In genomic region chr19:17471410-17472125, GRCh38 we compare ENCODE assay signal across 10 cellular contexts. TPM values are rescaled to one million over a fixed set of nuclear protein-coding genes. Genes with fewer than 3 reads are reported as not detected.
DNase-seq lines count a peak whose midpoint lies in the region; ATAC-seq and TF ChIP-seq lines count a peak whose summit lies in the region.
"Had no signal": no experiment of that assay in that cellular context is flagged by ENCODE, and none has a peak within 500 bp of the region (broad histone marks: within the 10 kb centered on the region; RNA-seq: fewer than 3 reads in every experiment).

No MANE protein-coding gene starts in this region.

- peak overlapping the region; percentile 0 for H3K27ac Mint-ChIP-seq in chondrocyte (ENCODE audit: unreplicated experiment)
- H3K27ac Mint-ChIP-seq in natural killer cell treated with Interleukin-12 subunit alpha and Interleukin-12 subunit beta and Interleukin-15 and Interleukin-18, amount 100 ng/mL, for 72 hours: peak overlapping the region; percentile 32 to 61

- DNase-seq in LNCaP clone FGC (ENCODE audit: low read depth) (no peak), chondrocyte (ENCODE audit: low spot score) (no peak), germinal center (ENCODE audit: low spot score) (no peak), DMS114 treated with DMSO at 0.1 percent for 48 hours (lab: John Stamatoyannopoulos, UW; ENCODE audit: unreplicated experiment) (no peak)
- DNase-seq in natural killer cell treated with Interleukin-12 subunit alpha and Interleukin-12 subunit beta and Interleukin-15 and Interleukin-18, amount 100 ng/mL, for 72 hours (ENCODE audit: low spot score): no peak
- DNase-seq in activated effector memory CD4-positive, alpha-beta T cell treated with Interleukin-2 at 50 U/mL for 16 hours: no peak

- H3K4me2 ChIP-seq in BLaER1: peak overlapping the region; percentile 98

- H4K20me1 ChIP-seq in BLaER1: peaks cover 5% of the 10 kb centered on the region; the same call in 1 of the 2 replicates

- H3K9ac ChIP-seq in BLaER1: peak overlapping the region; percentile 79

- no peak for ATAC-seq in natural killer cell treated with Interleukin-12 subunit alpha and Interleukin-12 subunit beta and Interleukin-15 and Interleukin-18, amount 100 ng/mL, for 72 hours
- no peak for ATAC-seq in GM21619 (IDR thresholded peaks at IDR 0.05; ENCODE audit: unreplicated experiment)

- peak overlapping the region; percentile 79 for H3K4me3 ChIP-seq in BLaER1
- H3K4me3 ChIP-seq in LNCaP clone FGC (ENCODE audit: low read depth, low read length): peak overlapping the region; percentile 71

- H3K4me1 Mint-ChIP-seq in chondrocyte (ENCODE audit: low read depth): peaks cover 37% of the 10 kb centered on the region
- peaks cover 20 to 27% of the 10 kb centered on the region in 2 donors for H3K4me1 Mint-ChIP-seq in natural killer cell treated with Interleukin-12 subunit alpha and Interleukin-12 subunit beta and Interleukin-15 and Interleukin-18, amount 100 ng/mL, for 72 hours (ENCODE audit: low read depth in 2 of 2)

- no peaks in the 10 kb centered on the region for H3K27me3 ChIP-seq in BLaER1

- no peaks in the 10 kb centered on the region for H3K36me3 Mint-ChIP-seq in chondrocyte (ENCODE audit: low read depth)
- no peaks in the 10 kb centered on the region for H3K36me3 Mint-ChIP-seq in natural killer cell treated with Interleukin-12 subunit alpha and Interleukin-12 subunit beta and Interleukin-15 and Interleukin-18, amount 100 ng/mL, for 72 hours

- TF ChIP-seq CTCF in LNCaP clone FGC (IDR thresholded peaks at IDR 0.05; ENCODE audit: control insufficient read depth, extremely low read depth, insufficient read depth) (no peak), chondrocyte (IDR thresholded peaks at IDR 0.05) (no peak)

- 0 out of 2 replicates have a peak overlapping the region, but pooled peaks have one; percentile 70 for H3K27ac ChIP-seq in BLaER1
- H3K27ac ChIP-seq: HL-60, neutrophil had no signal

- H3K36me3 ChIP-seq in BLaER1: no peaks in the 10 kb centered on the region
- H3K36me3 ChIP-seq: neutrophil had no signal

- peaks cover 74% of the 10 kb centered on the region for H3K4me1 ChIP-seq in BLaER1

- no peaks in the 10 kb centered on the region for H3K9me3 ChIP-seq in BLaER1
- H3K9me3 ChIP-seq: neutrophil had no signal

- peak overlapping the region; percentile 82 for H3K4me3 Mint-ChIP-seq in chondrocyte (ENCODE audit: unreplicated experiment)
- peak overlapping the region; percentile 97 for H3K4me3 Mint-ChIP-seq in natural killer cell treated with Interleukin-12 subunit alpha and Interleukin-12 subunit beta and Interleukin-15 and Interleukin-18, amount 100 ng/mL, for 72 hours

- no peaks in the 10 kb centered on the region for H3K9me3 Mint-ChIP-seq in chondrocyte (ENCODE audit: low read depth)
- H3K9me3 Mint-ChIP-seq in natural killer cell treated with Interleukin-12 subunit alpha and Interleukin-12 subunit beta and Interleukin-15 and Interleukin-18, amount 100 ng/mL, for 72 hours: no peaks in the 10 kb centered on the region

- no peaks in the 10 kb centered on the region for H3K27me3 Mint-ChIP-seq in chondrocyte (ENCODE audit: low read depth)
- no peaks in the 10 kb centered on the region for H3K27me3 Mint-ChIP-seq in natural killer cell treated with Interleukin-12 subunit alpha and Interleukin-12 subunit beta and Interleukin-15 and Interleukin-18, amount 100 ng/mL, for 72 hours

RNA-seq across cellular contexts. Expression of gene SLC27A1, which starts 1.2 kb away (rescaled TPM):
- total RNA-seq in chondrocyte: 6.8 to 7.9 TPM (median 7.7 TPM) in 3 replicates
- total RNA-seq in natural killer cell treated with Interleukin-12 subunit alpha and Interleukin-12 subunit beta and Interleukin-15 and Interleukin-18, amount 100 ng/mL, for 72 hours: 1 to 10 TPM; 2.2 to 6.0 TPM

RNA-seq across cellular contexts. Expression of gene NXNL1, which starts 10.8 kb away (rescaled TPM):
- not detected in 3 replicates for total RNA-seq in chondrocyte
- not detected for total RNA-seq in natural killer cell treated with Interleukin-12 subunit alpha and Interleukin-12 subunit beta and Interleukin-15 and Interleukin-18, amount 100 ng/mL, for 72 hours

RNA-seq across cellular contexts. Expression of gene TMEM221, which starts 23.1 kb away (rescaled TPM):
- total RNA-seq in chondrocyte: 0.27 to 0.57 TPM (median 0.28 TPM) in 3 replicates
- not detected for total RNA-seq in natural killer cell treated with Interleukin-12 subunit alpha and Interleukin-12 subunit beta and Interleukin-15 and Interleukin-18, amount 100 ng/mL, for 72 hours

RNA-seq across cellular contexts. Expression of gene PGLS, which starts 39.9 kb away (rescaled TPM):
- total RNA-seq in chondrocyte: 73.7 to 112 TPM (median 108 TPM) in 3 replicates
- 10 to 100 TPM; 42.8 to 64.6 TPM for total RNA-seq in natural killer cell treated with Interleukin-12 subunit alpha and Interleukin-12 subunit beta and Interleukin-15 and Interleukin-18, amount 100 ng/mL, for 72 hours

RNA-seq across cellular contexts. Expression of gene MVB12A, which starts 51.7 kb away (rescaled TPM):
- 36.3 to 46.7 TPM (median 39.4 TPM) in 3 replicates for total RNA-seq in chondrocyte
- total RNA-seq in natural killer cell treated with Interleukin-12 subunit alpha and Interleukin-12 subunit beta and Interleukin-15 and Interleukin-18, amount 100 ng/mL, for 72 hours: 10 to 100 TPM; 37.0 to 45.9 TPM
